5 cellular contexts compared by ENCODE assay signal in the genomic region with DNA sequence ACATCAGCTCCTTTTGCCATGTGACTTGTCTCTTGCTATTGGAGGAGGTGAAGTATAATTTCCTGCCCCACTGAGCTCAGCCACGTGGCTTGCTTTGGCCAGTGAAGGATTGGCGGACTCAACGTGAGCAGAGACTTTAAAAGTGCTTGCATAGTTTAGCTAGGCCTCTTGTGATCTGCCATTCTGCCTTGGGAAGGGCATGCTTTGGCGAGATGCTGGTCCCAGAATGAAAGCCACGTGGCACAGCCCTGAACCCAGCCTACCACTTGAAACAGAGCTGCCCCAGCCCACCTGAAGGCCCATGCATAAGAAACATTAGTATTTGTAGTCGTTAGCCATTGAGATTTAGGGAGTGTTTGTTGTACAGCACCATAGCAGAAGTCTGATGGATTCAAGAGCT.
"Had no signal": no experiment of that assay in that cellular context is flagged by ENCODE, and none has a peak within 500 bp of the region (broad histone marks: within the 10 kb centered on the region; RNA-seq: fewer than 3 reads in every experiment).

No MANE protein-coding gene starts in this region.

- H3K36me3 Mint-ChIP-seq: IgD-negative memory B cell had no signal

- H3K4me3 Mint-ChIP-seq: IgD-negative memory B cell had no signal

- FAIRE-seq: HTR-8/SVneo had no signal

- DNase-seq: GOT3, H7, HCEC 1CT had no signal

- H3K27ac Mint-ChIP-seq: IgD-negative memory B cell had no signal
